31 cellular contexts compared by ENCODE assay signal in the genomic region with DNA sequence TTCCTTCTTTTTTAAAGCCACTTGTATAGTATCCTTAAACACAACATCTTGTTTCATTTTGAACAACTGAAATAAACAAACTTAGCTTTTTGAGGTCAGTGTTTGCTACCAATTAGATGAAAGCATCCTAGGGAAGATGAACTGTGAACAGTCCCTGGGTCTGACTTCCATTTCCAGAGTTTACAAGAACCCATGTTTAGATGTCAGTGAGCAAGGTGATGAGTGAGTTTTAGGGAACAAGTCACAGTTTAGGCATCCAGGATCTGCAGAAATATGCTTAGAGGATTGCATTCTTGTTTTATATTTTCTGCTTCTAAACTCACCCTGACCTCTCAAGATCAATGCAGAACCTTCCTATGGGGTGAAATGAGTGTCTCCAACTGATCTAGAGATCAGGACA. TPM values are rescaled to one million over a fixed set of nuclear protein-coding genes. Genes with fewer than 3 reads are reported as not detected.
"Had no signal": no experiment of that assay in that cellular context is flagged by ENCODE, and none has a peak within 500 bp of the region (broad histone marks: within the 10 kb centered on the region; RNA-seq: fewer than 3 reads in every experiment).

No MANE protein-coding gene starts in this region.

- H3K27me3 ChIP-seq: dorsolateral prefrontal cortex, gastrocnemius medialis, left lung, neural progenitor cell, testis, tibial artery had no signal

- H3K4me1 ChIP-seq: gastrocnemius medialis, left lung, neural progenitor cell, parathyroid adenoma, testis, tibial artery had no signal

- FAIRE-seq: islet of Langerhans, urothelium cell line had no signal

- H2AFZ ChIP-seq: neural progenitor cell, parathyroid adenoma had no signal

- ATAC-seq: gastrocnemius medialis; left cardiac atrium; left lung; naive thymus-derived CD4-positive, alpha-beta T cell; sciatic nerve; stimulated activated memory B cell treated with anti-CD40 and anti-IgM and Interleukin-4, amounts not matched to agents 10 μg/mL and 1 μg/mL and 100 μg/mL, for 72 hours; stimulated activated naive CD8-positive, alpha-beta T cell treated with anti-CD3 and anti-CD28 coated beads, Interleukin-15, Interleukin-2, amounts not matched to agents 100 U/mL and 50 U/mL, for 24 hours had no signal

- H3K27ac ChIP-seq: dorsolateral prefrontal cortex, gastrocnemius medialis, left lung, neural progenitor cell, parathyroid adenoma, testis, tibial artery had no signal

- H3K9ac ChIP-seq: neural progenitor cell, parathyroid adenoma had no signal

- H3K4me2 ChIP-seq: neural progenitor cell had no signal

- DNase-seq: cerebellar nuclear complex; dorsolateral prefrontal cortex; effector CD4-positive, alpha-beta T cell; gastrocnemius medialis; head of caudate nucleus; left cardiac atrium; left lung; mesendoderm; midbrain; naive thymus-derived CD4-positive, alpha-beta T cell; stimulated activated CD4-positive, alpha-beta T cell treated with anti-CD3 and anti-CD28 coated beads, Interleukin-2, amount 100 ng/mL, for 24 hours; stimulated activated CD4-positive, alpha-beta T cell treated with anti-CD3 and anti-CD28 coated beads, Interleukin-4, amount 100 ng/mL, for 4 hours; stimulated activated naive CD8-positive, alpha-beta T cell treated with anti-CD3 and anti-CD28 coated beads, Interleukin-15, Interleukin-2, amounts not matched to agents 100 U/mL and 50 U/mL, for 24 hours; substantia nigra; testis; tibial artery had no signal

- H3K9me3 ChIP-seq: gastrocnemius medialis, testis, tibial artery had no signal

- H3K4me3 ChIP-seq: dorsolateral prefrontal cortex, gastrocnemius medialis, left lung, neural progenitor cell, testis, tibial artery had no signal

- H3K79me2 ChIP-seq: parathyroid adenoma had no signal

RNA-seq across cellular contexts. Expression of a gene that starts 3.0 kb away (rescaled TPM):
- total RNA-seq: fibroblast of villous mesenchyme, gastrocnemius medialis, glomerular endothelial cell, kidney epithelial cell, left cardiac atrium, left lung, lower leg skin, lung microvascular endothelial cell, mucosa of gallbladder, osteoblast, progenitor cell of endocrine pancreas, sciatic nerve, skeletal muscle tissue had no signal
- polyA plus RNA-seq: naive thymus-derived CD4-positive, alpha-beta T cell had no signal
